In genomic region chr7:151519765-151520418, GRCh38 we compare ENCODE assay signal across 1 cellular context.
A peak's percentile ranks its signal among the peaks of the same experiment; 100 is the strongest.
TF ChIP-seq lines count a peak whose summit lies in the region.

TSS of gene RHEB (minus strand) at chr7:151519895. CDS start at chr7:151519511, 384 bp downstream.

TF ChIP-seq in K562, 482 proteins besides CTCF, POLR2A, EP300 and RAD21 (continued from another document):
- TF ChIP-seq DACH1 (IDR thresholded peaks at IDR 0.05; ENCODE audit: partially characterized antibody): no peak
- no peak for TF ChIP-seq COPS2 (conservative IDR thresholded peaks at IDR 0.05)
- no peak for TF ChIP-seq ZNF431 (CRISPR knock-in tag; IDR thresholded peaks at IDR 0.05)
- no peak for TF ChIP-seq SAFB (IDR thresholded peaks at IDR 0.05; ENCODE audit: borderline replicate concordance, low read depth, low read length)
- TF ChIP-seq POLR2B (IDR thresholded peaks at IDR 0.05; ENCODE audit: low read depth, partially characterized antibody): no peak
- peak; percentile 31 for TF ChIP-seq TAF9B (IDR thresholded peaks at IDR 0.05; ENCODE audit: partially characterized antibody)
- TF ChIP-seq MTA1 (IDR thresholded peaks at IDR 0.05; ENCODE audit: borderline replicate concordance): peak; percentile 96
- TF ChIP-seq, protein P1, sequence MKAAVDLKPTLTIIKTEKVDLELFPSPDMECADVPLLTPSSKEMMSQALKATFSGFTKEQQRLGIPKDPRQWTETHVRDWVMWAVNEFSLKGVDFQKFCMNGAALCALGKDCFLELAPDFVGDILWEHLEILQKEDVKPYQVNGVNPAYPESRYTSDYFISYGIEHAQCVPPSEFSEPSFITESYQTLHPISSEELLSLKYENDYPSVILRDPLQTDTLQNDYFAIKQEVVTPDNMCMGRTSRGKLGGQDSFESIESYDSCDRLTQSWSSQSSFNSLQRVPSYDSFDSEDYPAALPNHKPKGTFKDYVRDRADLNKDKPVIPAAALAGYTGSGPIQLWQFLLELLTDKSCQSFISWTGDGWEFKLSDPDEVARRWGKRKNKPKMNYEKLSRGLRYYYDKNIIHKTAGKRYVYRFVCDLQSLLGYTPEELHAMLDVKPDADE (conservative IDR thresholded peaks at IDR 0.05; ENCODE audit: control insufficient read depth, low read depth, low read length): no peak
- TF ChIP-seq CEBPB (tag; IDR thresholded peaks at IDR 0.05): peak; percentile 81
TF ChIP-seq in K562: peak in this region for 142.
